In genomic region chr5:103333376-103333775, GRCh38 we compare ENCODE assay signal across 17 cellular contexts.
DNase-seq lines count a peak whose midpoint lies in the region; ATAC-seq and TF ChIP-seq lines count a peak whose summit lies in the region.
"Had no signal": no experiment of that assay in that cellular context is flagged by ENCODE, and none has a peak within 500 bp of the region (broad histone marks: within the 10 kb centered on the region; RNA-seq: fewer than 3 reads in every experiment).

No MANE protein-coding gene starts in this region.

- H3K23ac ChIP-seq in IMR-90 (ENCODE audit: low read depth, low read length) (no peak overlapping the region), mesenchymal stem cell (ENCODE audit: low read length in 2 of 2) (no peak overlapping the region)

- no peak overlapping the region for H2BK20ac ChIP-seq in IMR-90 (ENCODE audit: low read depth, low read length)

- H3K4me3 ChIP-seq in IMR-90 (ENCODE audit: insufficient read depth, low read depth, low read length) (no peak overlapping the region), mesenchymal stem cell (ENCODE audit: insufficient read depth in 1 of 2, low read depth in 1 of 2, low read length in 2 of 2) (no peak overlapping the region), coronary artery (no peak overlapping the region)
- H3K4me3 ChIP-seq: HAP-1 had no signal

- no peak overlapping the region for H4K91ac ChIP-seq in IMR-90 (ENCODE audit: insufficient read depth, low read depth, low read length)
- no peak overlapping the region for H4K91ac ChIP-seq in mesenchymal stem cell (ENCODE audit: low read length)

- H3K18ac ChIP-seq in IMR-90 (ENCODE audit: low read depth, low read length): no peak overlapping the region
- no peak overlapping the region for H3K18ac ChIP-seq in mesenchymal stem cell (ENCODE audit: low read depth in 1 of 2, low read length in 2 of 2)

- H3K27me3 ChIP-seq in IMR-90 (ENCODE audit: control insufficient read depth, insufficient read depth, low read length) (peaks cover 2% of the 10 kb centered on the region; the same call in 1 of the 2 replicates), mesenchymal stem cell (ENCODE audit: control insufficient read depth in 1 of 2, insufficient read depth in 1 of 2, low read length in 2 of 2) (no peaks in the 10 kb centered on the region)

- H2BK120ac ChIP-seq in IMR-90 (ENCODE audit: low read depth, low read length): peak overlapping the region; percentile 16; the same call in 1 of the 2 replicates
- no peak overlapping the region for H2BK120ac ChIP-seq in mesenchymal stem cell (ENCODE audit: low read depth, low read length)

- no peak overlapping the region for H2AK9ac ChIP-seq in IMR-90 (replicated peaks; ENCODE audit: low read depth, low read length, poor library complexity)

- no peak overlapping the region for H3K4me3 Mint-ChIP-seq in immature natural killer cell
- H3K4me3 Mint-ChIP-seq: CD4-positive, alpha-beta memory T cell; HFFc6 had no signal

- H3K14ac ChIP-seq in IMR-90 (replicated peaks; ENCODE audit: low read depth, low read length) (no peak overlapping the region), mesenchymal stem cell (ENCODE audit: low read length in 2 of 2) (no peak overlapping the region)

- intact Hi-C loops in IMR-90 (cut with micrococcal nuclease): no loop called here

- no peaks in the 10 kb centered on the region for H3K36me3 Mint-ChIP-seq in immature natural killer cell
- H3K36me3 Mint-ChIP-seq: CD4-positive, alpha-beta memory T cell had no signal

- H2BK12ac ChIP-seq in mesenchymal stem cell (ENCODE audit: low read length in 2 of 2): no peak overlapping the region

- no peaks in the 10 kb centered on the region for H3K9me3 Mint-ChIP-seq in immature natural killer cell
- H3K9me3 Mint-ChIP-seq: CD4-positive, alpha-beta memory T cell; HFFc6 had no signal

- no peak overlapping the region for H3K9ac ChIP-seq in IMR-90 (ENCODE audit: low read depth, low read length)
- H3K9ac ChIP-seq in mesenchymal stem cell (ENCODE audit: low read length): no peak overlapping the region

- H3K27ac Mint-ChIP-seq in immature natural killer cell: no peak overlapping the region
- H3K27ac Mint-ChIP-seq: CD4-positive, alpha-beta memory T cell; HFFc6 had no signal

- H3K4me1 ChIP-seq in IMR-90 (ENCODE audit: control insufficient read depth, insufficient read depth, low read length) (no peaks in the 10 kb centered on the region), mesenchymal stem cell (ENCODE audit: control insufficient read depth, insufficient read depth, low read depth, low read length) (no peaks in the 10 kb centered on the region)
- H3K4me1 ChIP-seq: HAP-1 had no signal

- no peaks in the 10 kb centered on the region for H4K20me1 ChIP-seq in IMR-90 (ENCODE audit: insufficient read depth, low read length)

- H2BK5ac ChIP-seq in IMR-90 (ENCODE audit: low read depth, low read length, poor library complexity, severe bottlenecking) (no peak overlapping the region), mesenchymal stem cell (ENCODE audit: low read depth, low read length, poor library complexity, severe bottlenecking) (no peak overlapping the region)

- dilution Hi-C loops in IMR-90 (cut with HindIII; ENCODE audit: low sequenced_read_pairs, unreplicated experiment): no loop called here

- no peak overlapping the region for H4K8ac ChIP-seq in IMR-90 (ENCODE audit: low read depth in 2 of 2, low read length in 2 of 2)
- H4K8ac ChIP-seq in mesenchymal stem cell (ENCODE audit: low read length): no peak overlapping the region

- H3K79me1 ChIP-seq in IMR-90 (ENCODE audit: low read depth in 1 of 2, low read length in 2 of 2) (no peaks in the 10 kb centered on the region), mesenchymal stem cell (replicated peaks; ENCODE audit: low read length, poor library complexity, severe bottlenecking) (no peaks in the 10 kb centered on the region)

- no peak for TF ChIP-seq RAD21 in IMR-90 (IDR thresholded peaks at IDR 0.05; ENCODE audit: low read length)

- no peak overlapping the region for H2AK5ac ChIP-seq in IMR-90 (ENCODE audit: low read depth, low read length)
- H2AK5ac ChIP-seq in mesenchymal stem cell (ENCODE audit: low read length, severe bottlenecking): no peak overlapping the region

- no peak for TF ChIP-seq POLR2A in IMR-90 (IDR thresholded peaks at IDR 0.05; ENCODE audit: low read depth, low read length)

- H4K5ac ChIP-seq in IMR-90 (ENCODE audit: low read depth, low read length): no peak overlapping the region

- in situ Hi-C loops in IMR-90 (cut with MboI; ENCODE audit: low sequenced_read_pairs): no loop called here

- peak; percentile 15 for DNase-seq in EH (ENCODE audit: low read depth)
- DNase-seq in IMR-90: no peak
- DNase-seq in mesenchymal stem cell: peak; percentile 14
- no peak for DNase-seq in coronary artery (ENCODE audit: low spot score)
- DNase-seq in effector CD8-positive, alpha-beta T cell (lab: John Stamatoyannopoulos, UW): no peak
- no peak for DNase-seq in immature natural killer cell
- DNase-seq: C1 segment of cervical spinal cord; CD4-positive, alpha-beta memory T cell; COR-L47; DMS153; DND-41; EL; GDM1; GOT3; HFFc6 had no signal

- H3K9me1 ChIP-seq in IMR-90 (ENCODE audit: insufficient read depth, low read length): no peaks in the 10 kb centered on the region

- no TSS peak for BruUV-seq in IMR-90 (replicated peaks; lab: Mats Ljungman, UMichigan)

- CTCF ChIA-PET in IMR-90 (lab: Yijun Ruan, JAX): interaction anchor here (0.8 to 1.2 kb wide), 2 partner anchors 11 to 36 kb away, joined by 3 read pairs; no protein-coding TSS in a partner anchor

- H3K9me3 ChIP-seq in IMR-90 (ENCODE audit: control insufficient read depth, insufficient read depth, low read length) (no peaks in the 10 kb centered on the region), mesenchymal stem cell (ENCODE audit: control insufficient read depth, low read length) (peaks cover 1% of the 10 kb centered on the region)
- H3K9me3 ChIP-seq: HAP-1 had no signal

- no peak for TF ChIP-seq CTCF in IMR-90 (conservative IDR thresholded peaks at IDR 0.05; ENCODE audit: low read depth, low read length)
- TF ChIP-seq CTCF in coronary artery (IDR thresholded peaks at IDR 0.05): no peak

- H3K4me2 ChIP-seq in IMR-90 (ENCODE audit: low read depth, low read length) (no peak overlapping the region; the same call in 1 of the 2 replicates), mesenchymal stem cell (ENCODE audit: low read length, poor library complexity, severe bottlenecking) (no peak overlapping the region)

- WGBS in IMR-90 (ENCODE audit: extremely low coverage in 2 of 2, insufficient read length in 1 of 2), 2 experiments: 40% methylated on average over 2 of the region's 2 CpGs; no CpG with 5 or more reads in 1 of the 2 experiments
- WGBS in mesenchymal stem cell: 61% methylated on average over 2 of the region's 2 CpGs

- H3K27ac ChIP-seq in IMR-90 (ENCODE audit: insufficient read depth, low read length): no peak overlapping the region; the same call in 1 of the 2 replicates
- no peak overlapping the region for H3K27ac ChIP-seq in mesenchymal stem cell (ENCODE audit: low read length, poor library complexity, severe bottlenecking)
- no peak overlapping the region for H3K27ac ChIP-seq in coronary artery

- H2AFZ ChIP-seq in IMR-90 (replicated peaks; ENCODE audit: low read length, poor library complexity) (no peak overlapping the region), mesenchymal stem cell (ENCODE audit: low read depth, low read length) (no peak overlapping the region)

- H3K56ac ChIP-seq in IMR-90 (ENCODE audit: extremely low read depth, insufficient read depth, low read length): no peak overlapping the region

- POLR2A ChIA-PET in IMR-90 (lab: Charles Lee; ENCODE audit: unreplicated experiment): no interaction called here

- no peaks in the 10 kb centered on the region for H3K4me1 Mint-ChIP-seq in immature natural killer cell
- H3K4me1 Mint-ChIP-seq: CD4-positive, alpha-beta memory T cell had no signal

- no peaks in the 10 kb centered on the region for H3K36me3 ChIP-seq in IMR-90 (ENCODE audit: control insufficient read depth, insufficient read depth, low read length)
- H3K36me3 ChIP-seq in mesenchymal stem cell (ENCODE audit: control insufficient read depth in 1 of 2, insufficient read depth in 2 of 2, low read depth in 1 of 2, low read length in 2 of 2): no peaks in the 10 kb centered on the region
- H3K36me3 ChIP-seq: HAP-1 had no signal

- H2BK15ac ChIP-seq in IMR-90 (ENCODE audit: low read depth, low read length) (no peak overlapping the region), mesenchymal stem cell (ENCODE audit: low read depth, poor library complexity, severe bottlenecking) (no peak overlapping the region)

- peak; percentile 54 for ATAC-seq in IMR-90 (ENCODE audit: low read depth)
- no peak for ATAC-seq in HG02588 (IDR thresholded peaks at IDR 0.05; ENCODE audit: unreplicated experiment)

- H3K4ac ChIP-seq in IMR-90 (ENCODE audit: low read depth, low read length): no peak overlapping the region
- H3K4ac ChIP-seq in mesenchymal stem cell (ENCODE audit: low read depth in 1 of 2, low read length in 2 of 2): no peak overlapping the region

- peaks cover 0 to 2% (median 2%) of the 10 kb centered on the region in 3 donors for H3K27me3 Mint-ChIP-seq in immature natural killer cell (ENCODE audit: low read depth in 3 of 3)

TF ChIP-seq in IMR-90, 13 proteins besides CTCF, POLR2A, EP300 and RAD21:
- no peak for TF ChIP-seq CHD1 (IDR thresholded peaks at IDR 0.05; ENCODE audit: low read depth, low read length)
- TF ChIP-seq FOS (IDR thresholded peaks at IDR 0.05; ENCODE audit: low read depth, low read length): no peak
- no peak for TF ChIP-seq MAZ (IDR thresholded peaks at IDR 0.05; ENCODE audit: borderline replicate concordance, low read depth, low read length)
- TF ChIP-seq MAFK (IDR thresholded peaks at IDR 0.05; ENCODE audit: low read depth, low read length): no peak
- no peak for TF ChIP-seq BHLHE40 (IDR thresholded peaks at IDR 0.05; ENCODE audit: low read depth, low read length)
- no peak for TF ChIP-seq MXI1 (IDR thresholded peaks at IDR 0.05; ENCODE audit: borderline replicate concordance, low read depth, low read length)

Comparison
In these comparisons a context has a peak if more than half of its experiments do, and no peak if none do; other contexts are left out.
1. DNase-seq: peak in EH (single experiment) and mesenchymal stem cell (single experiment); none in IMR-90 (single experiment), coronary artery (single experiment), effector CD8-positive, alpha-beta T cell (single experiment) and immature natural killer cell (0 of 3).